In genomic region chr22:43811777-43812148, GRCh38 we compare ENCODE assay signal across 8 cellular contexts. TPM values are rescaled to one million over a fixed set of nuclear protein-coding genes. Genes with fewer than 3 reads are reported as not detected.
DNase-seq lines count a peak whose midpoint lies in the region; ATAC-seq and TF ChIP-seq lines count a peak whose summit lies in the region.

No MANE protein-coding gene starts in this region.

- H3K4me2 ChIP-seq in Karpas-422 (ENCODE audit: low read depth, low read length, poor library complexity, severe bottlenecking), result peak overlapping the region; percentile 97

- no peak for DNase-seq in activated T-cell treated with anti-CD3 and anti-CD28 coated beads, Interleukin-2, amount 50 U/mL, for 72 hours
- DNase-seq in activated T-cell treated with anti-CD3 and anti-CD28 coated beads, Interleukin-2, amount 50 U/mL, for 1 hour, result no peak
- DNase-seq in Karpas-422 (peak; percentile 45), MCF 10A (ENCODE audit: unreplicated experiment) (peak; percentile 16), right lobe of liver (no peak), NCI-H128 (lab: John Stamatoyannopoulos, UW; ENCODE audit: unreplicated experiment) (no peak), NCI-H146 treated with DMSO at 0.1 percent for 48 hours (lab: John Stamatoyannopoulos, UW; ENCODE audit: unreplicated experiment) (no peak)

- WGBS in right lobe of liver (ENCODE audit: insufficient coverage, low coverage, low lambda C conversion rate, missing lambda C conversion rate), result 0% methylated on average over 6 of the region's 21 CpGs
- 2% methylated on average over 21 of the region's 21 CpGs for WGBS in thymus

- H4K20me1 ChIP-seq in Karpas-422 (ENCODE audit: insufficient read depth, low read depth, low read length), result no peaks in the 10 kb centered on the region

- H3K4me3 Mint-ChIP-seq in activated T-cell treated with anti-CD3 and anti-CD28 coated beads, Interleukin-2, amount 50 U/mL, for 72 hours, result peak overlapping the region; percentile 89 to 90
- H3K4me3 Mint-ChIP-seq in MCF 10A (ENCODE audit: unreplicated experiment), result peak overlapping the region; percentile 82

- no peaks in the 10 kb centered on the region for H3K27me3 ChIP-seq in Karpas-422 (ENCODE audit: low read length)
- H3K27me3 ChIP-seq in right lobe of liver, result no peaks in the 10 kb centered on the region
- no peaks in the 10 kb centered on the region for H3K27me3 ChIP-seq in thymus (ENCODE audit: control insufficient read depth, insufficient read depth)

- H3K79me2 ChIP-seq in Karpas-422 (ENCODE audit: low read length), result 0 out of 2 replicates have a peak, but pooled peaks cover 3% of the 10 kb centered on the region

- TF ChIP-seq POLR2A in right lobe of liver (IDR thresholded peaks at IDR 0.05), result no peak

- peak overlapping the region; percentile 99 for H3K9ac ChIP-seq in Karpas-422 (ENCODE audit: low read length)

- no peaks in the 10 kb centered on the region for H3K9me3 Mint-ChIP-seq in activated T-cell treated with anti-CD3 and anti-CD28 coated beads, Interleukin-2, amount 50 U/mL, for 72 hours
- H3K9me3 Mint-ChIP-seq in MCF 10A (ENCODE audit: unreplicated experiment), result no peaks in the 10 kb centered on the region

- intact Hi-C loops in MCF 10A (cut with micrococcal nuclease) (no loop called here), right lobe of liver (cut with DNase I) (no loop called here)

- H3K36me3 ChIP-seq in Karpas-422 (ENCODE audit: insufficient read depth, low read length) (no peaks in the 10 kb centered on the region), right lobe of liver (no peaks in the 10 kb centered on the region), thymus (ENCODE audit: control insufficient read depth, insufficient read depth) (no peaks in the 10 kb centered on the region)

- H3K27me3 Mint-ChIP-seq in activated T-cell treated with anti-CD3 and anti-CD28 coated beads, Interleukin-2, amount 50 U/mL, for 72 hours (ENCODE audit: low read depth), result no peaks in the 10 kb centered on the region
- H3K27me3 Mint-ChIP-seq in MCF 10A (ENCODE audit: insufficient read depth, unreplicated experiment), result no peaks in the 10 kb centered on the region

- TSS peak; percentile 11 for BruUV-seq in MCF 10A (replicated peaks; lab: Mats Ljungman, UMichigan)

- CTCF ChIA-PET in MCF 10A (lab: Yijun Ruan, JAX), result interaction anchor here (1.0 kb wide), 1 partner anchor 537 kb away, joined by 4 read pairs; no protein-coding TSS in a partner anchor

- POLR2A ChIA-PET in MCF 10A (lab: Yijun Ruan, JAX), result interaction anchor here (0.6 to 1.8 kb wide), 10 partner anchors 8 to 906 kb away, joined by 3 to 10 read pairs (median 4); partner anchors contain the start of genes PNPLA3 and SAMM50

- peak overlapping the region; percentile 100 for H2AFZ ChIP-seq in Karpas-422 (ENCODE audit: low read length)

- H3K4me3 ChIP-seq in Karpas-422 (ENCODE audit: low read length) (peak overlapping the region; percentile 99), right lobe of liver (peak overlapping the region; percentile 78 to 91 (median 87)), thymus (ENCODE audit: low read length) (peak overlapping the region; percentile 62)

- no peaks in the 10 kb centered on the region for H3K9me3 ChIP-seq in Karpas-422 (ENCODE audit: low read length)
- H3K9me3 ChIP-seq in right lobe of liver, result no peaks in the 10 kb centered on the region
- H3K9me3 ChIP-seq in thymus (ENCODE audit: control insufficient read depth), result no peaks in the 10 kb centered on the region

- peaks cover 0 to 2% of the 10 kb centered on the region in 2 donors for H3K36me3 Mint-ChIP-seq in activated T-cell treated with anti-CD3 and anti-CD28 coated beads, Interleukin-2, amount 50 U/mL, for 72 hours (ENCODE audit: insufficient read depth in 2 of 2)
- no peaks in the 10 kb centered on the region for H3K36me3 Mint-ChIP-seq in MCF 10A (ENCODE audit: insufficient read depth, unreplicated experiment)

- H3K27ac Mint-ChIP-seq in activated T-cell treated with anti-CD3 and anti-CD28 coated beads, Interleukin-2, amount 50 U/mL, for 72 hours, result peak overlapping the region; percentile 87
- H3K27ac Mint-ChIP-seq in MCF 10A (ENCODE audit: low read depth, unreplicated experiment), result peak overlapping the region; percentile 93

- peaks cover 24% of the 10 kb centered on the region for H3K4me1 Mint-ChIP-seq in activated T-cell treated with anti-CD3 and anti-CD28 coated beads, Interleukin-2, amount 50 U/mL, for 72 hours (ENCODE audit: low read depth)
- peaks cover 5% of the 10 kb centered on the region for H3K4me1 Mint-ChIP-seq in MCF 10A (ENCODE audit: insufficient read depth, unreplicated experiment)

- H3K4me1 ChIP-seq in Karpas-422 (ENCODE audit: low read length) (peaks cover 15% of the 10 kb centered on the region), right lobe of liver (peaks cover 0 to 12% (median 2%) of the 10 kb centered on the region in 4 donors), thymus (ENCODE audit: control insufficient read depth, insufficient read depth, low read length) (peaks cover 12% of the 10 kb centered on the region)

- TF ChIP-seq CTCF in MCF 10A (IDR thresholded peaks at IDR 0.05; ENCODE audit: unreplicated experiment), result no peak
- TF ChIP-seq CTCF in right lobe of liver (IDR thresholded peaks at IDR 0.05), result no peak

- H3K27ac ChIP-seq in Karpas-422 (ENCODE audit: low read length) (no peak overlapping the region), right lobe of liver (peak overlapping the region in 2 of 3 donors; percentile 66 to 69), thymus (ENCODE audit: low read depth) (no peak overlapping the region)

- H3K9me2 ChIP-seq in Karpas-422 (replicated peaks; ENCODE audit: insufficient read depth, low read length), result no peaks in the 10 kb centered on the region

- no peak for ATAC-seq in activated T-cell treated with anti-CD3 and anti-CD28 coated beads, Interleukin-2, amount 50 U/mL, for 72 hours (replicated peaks in 1 of 2)
- ATAC-seq in right lobe of liver, result peak in 3 of 4 donors; percentile 31 to 42 (median 38)

RNA-seq across cellular contexts. Expression of gene EFCAB6, which starts 0.3 kb away (rescaled TPM):
- total RNA-seq in activated T-cell treated with anti-CD3 and anti-CD28 coated beads, Interleukin-2, amount 50 U/mL, for 72 hours, result under 1 TPM; 0.19 to 0.70 TPM
- 0.47 TPM in 1 of 2 replicates, not detected in the other for total RNA-seq in Karpas-422 (2014; rRNA removed; shearing (Covaris generic); ENCODE audit: low replicate concordance)
- total RNA-seq in MCF 10A (2022), result 0.40 and 0.93 TPM in 2 replicates
- 1 to 10 TPM in 2 of 6 experiments, under 1 TPM in 4; 0.29 to 1.5 (median 0.93) TPM for total RNA-seq in right lobe of liver
- polyA plus RNA-seq in thymus, result 1.4 TPM

RNA-seq across cellular contexts. Expression of gene SULT4A1, which starts 50.5 kb away (rescaled TPM):
- not detected for total RNA-seq in activated T-cell treated with anti-CD3 and anti-CD28 coated beads, Interleukin-2, amount 50 U/mL, for 72 hours
- not detected in 2 replicates for total RNA-seq in Karpas-422 (2014; rRNA removed; shearing (Covaris generic); ENCODE audit: low replicate concordance)
- total RNA-seq in MCF 10A (2022) (not detected in 2 replicates), right lobe of liver (under 1 TPM in 4 of 6 experiments, not detected in 2; 0.09 to 0.20 (median 0.15) TPM)
- 4.6 TPM for polyA plus RNA-seq in thymus

Comparison
In these comparisons a context has a peak if more than half of its experiments do, and no peak if none do; other contexts are left out.
1. ATAC-seq: peak in right lobe of liver (3 of 4); none in activated T-cell treated with anti-CD3 and anti-CD28 coated beads, Interleukin-2, amount 50 U/mL, for 72 hours (0 of 2).
2. DNase-seq: peak in Karpas-422 (single experiment) and MCF 10A (single experiment); none in activated T-cell treated with anti-CD3 and anti-CD28 coated beads, Interleukin-2, amount 50 U/mL, for 72 hours (0 of 2), activated T-cell treated with anti-CD3 and anti-CD28 coated beads, Interleukin-2, amount 50 U/mL, for 1 hour (single experiment), right lobe of liver (0 of 3), NCI-H128 (single experiment) and NCI-H146 treated with DMSO at 0.1 percent for 48 hours (single experiment).
3. H3K27ac ChIP-seq: peak in right lobe of liver (2 of 3); none in Karpas-422 (single experiment) and thymus (single experiment).
4. Peak in every context shown above with its lines, with median percentiles within 50 percentile points of each other: H3K4me3 ChIP-seq.